ENCODE assay signal across 8 cellular contexts in genomic region chr15:99059010-99059981, GRCh38. TPM values are rescaled to one million over a fixed set of nuclear protein-coding genes. Genes with fewer than 3 reads are reported as not detected.
A peak's percentile ranks its signal among the peaks of the same experiment; 100 is the strongest.
DNase-seq lines count a peak whose midpoint lies in the region; ATAC-seq, FAIRE-seq and TF ChIP-seq lines count a peak whose summit lies in the region.

No MANE protein-coding gene starts in this region.

- WGBS in K562 (ENCODE audit: insufficient coverage, low coverage, missing lambda C conversion rate) = 12% methylated on average over 19 of the region's 86 CpGs

- peaks cover 0 to 9% of the 10 kb centered on the region in 2 experiments; a peak in 2 of 5 replicates for H3K4me1 ChIP-seq in K562 (replicated peaks in 1 of 2; ENCODE audit: control insufficient read depth in 2 of 2, insufficient read depth in 2 of 2, low read length in 2 of 2)

- no peaks in the 10 kb centered on the region for H3K9me3 Mint-ChIP-seq in T-helper 2 cell treated with Interferon-gamma antibody and Interleukin-4, amounts not matched to agents 5 μg/mL and 100 μg/mL, for 36 hours

- H3K9me1 ChIP-seq in K562 (ENCODE audit: control insufficient read depth, insufficient read depth, low read length) = no peaks in the 10 kb centered on the region

- TF ChIP-seq RAD21 in K562 (CRISPR knock-in tag; conservative IDR thresholded peaks at IDR 0.05 in 1 of 2, IDR thresholded peaks at IDR 0.05 in 1 of 2) = peak; percentile 50 to 70

- H3K4me3 Mint-ChIP-seq in T-helper 2 cell treated with Interferon-gamma antibody and Interleukin-4, amounts not matched to agents 5 μg/mL and 100 μg/mL, for 36 hours = peak overlapping the region; percentile 72

- no peaks in the 10 kb centered on the region for H3K36me3 Mint-ChIP-seq in T-helper 2 cell treated with Interferon-gamma antibody and Interleukin-4, amounts not matched to agents 5 μg/mL and 100 μg/mL, for 36 hours (ENCODE audit: low read depth)

- H3K27me3 Mint-ChIP-seq in T-helper 2 cell treated with Interferon-gamma antibody and Interleukin-4, amounts not matched to agents 5 μg/mL and 100 μg/mL, for 36 hours (ENCODE audit: low read depth) = peaks cover 34% of the 10 kb centered on the region

- H3K9me3 ChIP-seq in K562 (replicated peaks; ENCODE audit: control insufficient read depth, insufficient read depth, low read depth, low read length) = no peaks in the 10 kb centered on the region

- no peaks in the 10 kb centered on the region for H3K36me3 ChIP-seq in K562 (ENCODE audit: control insufficient read depth, insufficient read depth, low read length)

- no peak for TF ChIP-seq POLR2A in K562 (conservative IDR thresholded peaks at IDR 0.05)

- H3K27ac Mint-ChIP-seq in T-helper 2 cell treated with Interferon-gamma antibody and Interleukin-4, amounts not matched to agents 5 μg/mL and 100 μg/mL, for 36 hours = no peak overlapping the region

- no peaks in the 10 kb centered on the region for H3K4me1 Mint-ChIP-seq in T-helper 2 cell treated with Interferon-gamma antibody and Interleukin-4, amounts not matched to agents 5 μg/mL and 100 μg/mL, for 36 hours (ENCODE audit: low read depth)

- H3K4me3 ChIP-seq in K562 = no peak overlapping the region

- DNase-seq in DMS 273 (lab: John Stamatoyannopoulos, UW; ENCODE audit: unreplicated experiment) (peak; percentile 86), HuH-7.5 (ENCODE audit: low spot score) (peak; percentile 84), K562 (ENCODE audit: extremely low read depth in 1 of 4, low spot score in 3 of 4) (peak; percentile 61 to 76 (median 76)), hypothalamus (lab: John Stamatoyannopoulos, UW) (peak in 41 of 51 donors; percentile 14 to 83 (median 47)), putamen (ENCODE audit: low spot score) (peak; percentile 61), NAMALWA (ENCODE audit: low spot score) (no peak)
- DNase-seq in T-helper 2 cell treated with Interferon-gamma antibody and Interleukin-4, amounts not matched to agents 5 μg/mL and 100 μg/mL, for 36 hours (ENCODE audit: low spot score) = peak; percentile 54

- BruUV-seq in K562 (replicated peaks; lab: Mats Ljungman, UMichigan) = no TSS peak

- peak; percentile 63 for FAIRE-seq in K562 (lab: Jason Lieb, UNC)

- no peak overlapping the region for H3K4me2 ChIP-seq in K562 (ENCODE audit: insufficient read depth, low read length)

- H4K20me1 ChIP-seq in K562 (replicated peaks; ENCODE audit: control insufficient read depth, insufficient read depth, low read length) = no peaks in the 10 kb centered on the region; the same call in 1 of the 2 replicates

- no peak overlapping the region for H3K27ac ChIP-seq in K562 (ENCODE audit: extremely low read depth, low read depth, low read length)

- POLR2A ChIA-PET in K562 (lab: Yijun Ruan, JAX) = no interaction called here

- H3K9ac ChIP-seq in K562 (ENCODE audit: insufficient read depth in 1 of 2, low read depth in 2 of 2, low read length in 2 of 2) = no peak overlapping the region

- no peak overlapping the region for H2AFZ ChIP-seq in K562 (ENCODE audit: low read depth, low read length)

- in situ Hi-C loops in K562 (cut with MboI) = no loop called here

- peak; percentile 43 to 77 (median 62); a peak in 5 of 6 replicates for TF ChIP-seq CTCF in K562 (IDR thresholded peaks at IDR 0.05 in 2 of 3, conservative IDR thresholded peaks at IDR 0.05 in 1 of 3; ENCODE audit: insufficient read depth in 2 of 3, low read depth in 1 of 3, low read length in 3 of 3)

- peak; percentile 69 for ATAC-seq in GM21447 (IDR thresholded peaks at IDR 0.05; ENCODE audit: unreplicated experiment)
- ATAC-seq in K562 = peak; percentile 96

- H3K27me3 ChIP-seq in K562 (ENCODE audit: control insufficient read depth in 2 of 2, insufficient read depth in 2 of 2, low read length in 2 of 2) = peaks cover 9 to 51% of the 10 kb centered on the region in 2 experiments; a peak in 3 of 5 replicates

- no peak for TF ChIP-seq EP300 in K562 (IDR thresholded peaks at IDR 0.05; ENCODE audit: low read length)

- H3K79me2 ChIP-seq in K562 (ENCODE audit: control insufficient read depth, insufficient read depth, low read length) = no peaks in the 10 kb centered on the region

- intact Hi-C loops in K562 (cut with micrococcal nuclease) = loop anchor here (10.0 kb wide), 2 partner anchors 164 to 274 kb away; no protein-coding TSS in a partner anchor

- CTCF ChIA-PET in K562 (lab: Yijun Ruan, JAX; ENCODE audit: low intra/inter-chr PET ratio) = interaction anchor here (0.7 to 1.7 kb wide), 3 partner anchors 17 to 761 kb away, joined by 3 to 8 read pairs (median 3); no protein-coding TSS in a partner anchor

TF ChIP-seq in K562, 482 proteins besides CTCF, POLR2A, EP300 and RAD21 (continues in another document):
- TF ChIP-seq ZKSCAN3 (CRISPR knock-in tag; IDR thresholded peaks at IDR 0.05) (no peak), MEF2A (IDR thresholded peaks at IDR 0.05; ENCODE audit: control insufficient read depth, low read depth, low read length) (no peak), CBFA2T2 (conservative IDR thresholded peaks at IDR 0.05) (no peak), GMEB1 (CRISPR knock-in tag; IDR thresholded peaks at IDR 0.05) (no peak)
- TF ChIP-seq, protein P1, sequence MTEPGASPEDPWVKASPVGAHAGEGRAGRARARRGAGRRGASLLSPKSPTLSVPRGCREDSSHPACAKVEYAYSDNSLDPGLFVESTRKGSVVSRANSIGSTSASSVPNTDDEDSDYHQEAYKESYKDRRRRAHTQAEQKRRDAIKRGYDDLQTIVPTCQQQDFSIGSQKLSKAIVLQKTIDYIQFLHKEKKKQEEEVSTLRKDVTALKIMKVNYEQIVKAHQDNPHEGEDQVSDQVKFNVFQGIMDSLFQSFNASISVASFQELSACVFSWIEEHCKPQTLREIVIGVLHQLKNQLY (CRISPR knock-in tag; conservative IDR thresholded peaks at IDR 0.05) = no peak

RNA-seq across cellular contexts. Expression of gene SYNM, which starts 45.6 kb away (rescaled TPM):
- total RNA-seq in K562 (2011; cell fraction: chromatin; rRNA removed; ENCODE audit: low replicate concordance) = 0.11 and 0.16 TPM in 2 replicates
- 0.13 and 0.17 TPM in 2 replicates for total RNA-seq in K562 (2011; cell fraction: nucleolus; rRNA removed)
- total RNA-seq in K562 (2011; cell fraction: nucleoplasm; rRNA removed) = 0.22 and 0.23 TPM in 2 replicates
- total RNA-seq in K562 (2014; rRNA removed) (0.09 and 0.12 TPM in 2 replicates), K562 (2014; rRNA removed; fragmentation: Illumina TruSeq; extraction: Trizol) (0.16 and 0.18 TPM in 2 replicates), K562 (2015; rRNA removed; fragmentation: Illumina TruSeq; extraction: Trizol) (0.30 and 0.33 TPM in 2 replicates), K562 (2021) (0.18 TPM in 2 replicates)
- polyA plus RNA-seq in K562 (2011; rRNA removed) (0.08 TPM in 1 of 2 replicates, not detected in the other), K562 (2014; fragmentation: Illumina TruSeq; extraction: Trizol) (0.13 and 0.21 TPM in 2 replicates), K562 (2014; fragmentation: Nextera tagmentation; extraction: Ambion mirVana) (under 1 TPM; 0.01 TPM), K562 (2014; rRNA removed) (0.18 and 0.42 TPM in 2 replicates)
- 0.01 and 0.06 TPM in 2 replicates for polyA plus RNA-seq in K562 (2011; cell fraction: cytosol; rRNA removed)
- polyA plus RNA-seq in K562 (2011; cell fraction: nucleus; rRNA removed) = 0.06 and 0.58 TPM in 2 replicates
- 0.27 and 0.43 TPM in 2 replicates for polyA plus RNA-seq in K562 (2012)
- 0.04 TPM in 1 of 2 replicates, not detected in the other for polyA minus RNA-seq in K562 (2011; rRNA and poly(A)+ RNA removed)
- polyA minus RNA-seq in K562 (2011; cell fraction: cytosol; rRNA and poly(A)+ RNA removed) = 0.10 and 0.36 TPM in 2 replicates
- 0.13 TPM in 1 of 2 replicates, not detected in the other for polyA minus RNA-seq in K562 (2011; cell fraction: nucleus; rRNA and poly(A)+ RNA removed)

RNA-seq across cellular contexts. Expression of gene PGPEP1L, which starts 51.7 kb away (rescaled TPM):
- 0.21 and 0.28 TPM in 2 replicates for total RNA-seq in K562 (2011; cell fraction: chromatin; rRNA removed; ENCODE audit: low replicate concordance)
- 0.39 and 0.50 TPM in 2 replicates for total RNA-seq in K562 (2011; cell fraction: nucleolus; rRNA removed)
- total RNA-seq in K562 (2011; cell fraction: nucleoplasm; rRNA removed) = 0.37 TPM in 1 of 2 replicates, not detected in the other
- total RNA-seq in K562 (2014; rRNA removed) = not detected in 2 replicates
- 0.07 TPM in 1 of 2 replicates, not detected in the other for total RNA-seq in K562 (2014; rRNA removed; fragmentation: Illumina TruSeq; extraction: Trizol)
- total RNA-seq in K562 (2015; rRNA removed; fragmentation: Illumina TruSeq; extraction: Trizol) = not detected in 2 replicates
- total RNA-seq in K562 (2021) = not detected in 2 replicates
- 0.07 and 0.11 TPM in 2 replicates for polyA plus RNA-seq in K562 (2011; rRNA removed)
- 0.15 TPM in 1 of 2 replicates, not detected in the other for polyA plus RNA-seq in K562 (2011; cell fraction: cytosol; rRNA removed)
- polyA plus RNA-seq in K562 (2011; cell fraction: nucleus; rRNA removed) = 0.47 TPM in 1 of 2 replicates, not detected in the other
- 0.25 TPM in 1 of 2 replicates, not detected in the other for polyA plus RNA-seq in K562 (2012)
- 0.15 TPM in 1 of 2 replicates, not detected in the other for polyA plus RNA-seq in K562 (2014; fragmentation: Illumina TruSeq; extraction: Trizol)
- not detected for polyA plus RNA-seq in K562 (2014; fragmentation: Nextera tagmentation; extraction: Ambion mirVana)
- polyA plus RNA-seq in K562 (2014; rRNA removed) = 0.17 and 0.88 TPM in 2 replicates
- polyA minus RNA-seq in K562 (2011; rRNA and poly(A)+ RNA removed) = not detected in 2 replicates
- not detected in 2 replicates for polyA minus RNA-seq in K562 (2011; cell fraction: cytosol; rRNA and poly(A)+ RNA removed)
- polyA minus RNA-seq in K562 (2011; cell fraction: nucleus; rRNA and poly(A)+ RNA removed) = 0.22 and 0.27 TPM in 2 replicates
